Comparison of ENCODE assay signal across 8 cellular contexts in the genomic region with DNA sequence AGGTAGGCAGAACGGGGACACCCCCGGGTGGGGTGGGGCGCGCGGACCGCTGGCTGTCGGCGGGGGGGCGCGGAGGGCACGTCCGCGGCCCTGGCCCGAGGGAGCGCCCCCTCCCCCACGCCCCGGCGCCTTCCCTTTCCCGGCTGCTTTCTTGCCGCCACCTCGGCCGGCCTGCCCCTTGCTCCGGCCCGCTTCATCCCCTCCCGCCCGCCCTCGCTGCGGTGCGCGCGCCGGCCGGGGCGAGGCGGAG. TPM values are rescaled to one million over a fixed set of nuclear protein-coding genes. Genes with fewer than 3 reads are reported as not detected.
DNase-seq lines count a peak whose midpoint lies in the region; ATAC-seq, FAIRE-seq and TF ChIP-seq lines count a peak whose summit lies in the region.

No MANE protein-coding gene starts in this region.

- intact Hi-C loops in testis (cut with DNase I; ENCODE audit: low total_unique reads) = no loop called here

- ATAC-seq in HG02642 (IDR thresholded peaks at IDR 0.05; ENCODE audit: poor library complexity, unreplicated experiment) = peak; percentile 21
- no peak for ATAC-seq in activated T-helper 17 cell treated with anti-CD3 and anti-CD28 coated beads, Interleukin-2, amount 50 U/mL, for 72 hours (replicated peaks)

- H3K4me1 Mint-ChIP-seq in activated T-helper 17 cell treated with anti-CD3 and anti-CD28 coated beads, Interleukin-2, amount 50 U/mL, for 72 hours = peaks cover 16% of the 10 kb centered on the region

- H3K4me1 ChIP-seq in testis = peaks cover 31% of the 10 kb centered on the region

- peak overlapping the region; percentile 100 for H3K27ac ChIP-seq in testis

- DNase-seq in GM06990 (ENCODE audit: extremely low read depth, insufficient read length) = no peak
- peak; percentile 70 for DNase-seq in iPS-NIHi11 (ENCODE audit: low spot score)
- DNase-seq in testis = no peak
- DNase-seq in HTR-8/SVneo (ENCODE audit: insufficient read length, low spot score) = no peak
- no peak for DNase-seq in pons (ENCODE audit: low spot score)
- DNase-seq in occipital lobe (lab: John Stamatoyannopoulos, UW) = no peak

- 0% methylated on average over 34 of the region's 35 CpGs; no CpG with 5 or more reads in 1 of the 2 donors for WGBS in testis, 2 donors

- no peak overlapping the region for H3K27ac Mint-ChIP-seq in activated T-helper 17 cell treated with anti-CD3 and anti-CD28 coated beads, Interleukin-2, amount 50 U/mL, for 72 hours

- H3K36me3 ChIP-seq in GM06990 (ENCODE audit: control insufficient read depth, insufficient read depth, low read length) = no peaks in the 10 kb centered on the region
- no peaks in the 10 kb centered on the region for H3K36me3 ChIP-seq in testis (ENCODE audit: low read depth, missing control alignments)

- no peaks in the 10 kb centered on the region for H3K9me3 ChIP-seq in testis

- H3K4me3 ChIP-seq in GM06990 (replicated peaks; ENCODE audit: low read depth, low read length) (peak overlapping the region; percentile 89), testis (peak overlapping the region; percentile 96)

- TF ChIP-seq CTCF in GM06990 (IDR thresholded peaks at IDR 0.05; ENCODE audit: insufficient read depth, low read length, poor library complexity, severe bottlenecking) = no peak
- no peak for TF ChIP-seq CTCF in testis (IDR thresholded peaks at IDR 0.05)

- FAIRE-seq in HTR-8/SVneo (lab: Jason Lieb, UNC) = no peak

- H3K36me3 Mint-ChIP-seq in activated T-helper 17 cell treated with anti-CD3 and anti-CD28 coated beads, Interleukin-2, amount 50 U/mL, for 72 hours (ENCODE audit: low read depth) = peaks cover 18% of the 10 kb centered on the region

- no peaks in the 10 kb centered on the region for H3K27me3 ChIP-seq in GM06990 (replicated peaks; ENCODE audit: control insufficient read depth, insufficient read depth, low read length)
- H3K27me3 ChIP-seq in testis = no peaks in the 10 kb centered on the region

- no peak for TF ChIP-seq POLR2A in testis (IDR thresholded peaks at IDR 0.05)

- H3K9me3 Mint-ChIP-seq in activated T-helper 17 cell treated with anti-CD3 and anti-CD28 coated beads, Interleukin-2, amount 50 U/mL, for 72 hours = no peaks in the 10 kb centered on the region

- peak overlapping the region; percentile 82 for H3K4me3 Mint-ChIP-seq in activated T-helper 17 cell treated with anti-CD3 and anti-CD28 coated beads, Interleukin-2, amount 50 U/mL, for 72 hours

- H3K27me3 Mint-ChIP-seq in activated T-helper 17 cell treated with anti-CD3 and anti-CD28 coated beads, Interleukin-2, amount 50 U/mL, for 72 hours = peaks cover 4% of the 10 kb centered on the region

RNA-seq across cellular contexts. Expression of a gene that starts 0.4 kb away (rescaled TPM):
- total RNA-seq in activated T-helper 17 cell treated with anti-CD3 and anti-CD28 coated beads, Interleukin-2, amount 50 U/mL, for 72 hours = 100 to 1,000 TPM; 135 to 185 TPM
- total RNA-seq in testis (100 to 1,000 TPM; 177 to 224 TPM), occipital lobe (167 TPM)
- 180 TPM for polyA plus RNA-seq in testis (ENCODE audit: insufficient read depth, low read depth, low replicate concordance)

RNA-seq across cellular contexts. Expression of a gene that starts 28.5 kb away (rescaled TPM):
- total RNA-seq in activated T-helper 17 cell treated with anti-CD3 and anti-CD28 coated beads, Interleukin-2, amount 50 U/mL, for 72 hours = not detected
- total RNA-seq in testis (10 to 100 TPM; 15.3 to 30.5 TPM), occipital lobe (not detected)
- polyA plus RNA-seq in testis (ENCODE audit: insufficient read depth, low read depth, low replicate concordance) = 212 TPM

Comparison
In these comparisons a context has a peak if more than half of its experiments do, and no peak if none do; other contexts are left out.
1. RNA of a gene that starts 28.5 kb away (total RNA-seq): 15.3 to 30.5 TPM in testis; not detected in activated T-helper 17 cell treated with anti-CD3 and anti-CD28 coated beads, Interleukin-2, amount 50 U/mL, for 72 hours and not detected in occipital lobe (single experiment); every median in the first group is over 10 times any median in the second.